9 cellular contexts compared by ENCODE assay signal in genomic region chrX:131747173-131747572, GRCh38.
A peak's percentile ranks its signal among the peaks of the same experiment; 100 is the strongest.
DNase-seq lines count a peak whose midpoint lies in the region; ATAC-seq and TF ChIP-seq lines count a peak whose summit lies in the region.
"Had no signal": no experiment of that assay in that cellular context is flagged by ENCODE, and none has a peak within 500 bp of the region (broad histone marks: within the 10 kb centered on the region; RNA-seq: fewer than 3 reads in every experiment).

No MANE protein-coding gene starts in this region.

- no peaks in the 10 kb centered on the region for H3K27me3 Mint-ChIP-seq in activated naive CD4-positive, alpha-beta T cell treated with anti-CD3 and anti-CD28 coated beads, Interleukin-2, amount 10 ng/mL, durations not matched to agents 7 days and 5 days
- H3K27me3 Mint-ChIP-seq: activated naive CD8-positive, alpha-beta T cell had no signal

- H3K4me1 ChIP-seq in subcutaneous abdominal adipose tissue (ENCODE audit: control insufficient read depth in 5 of 5, insufficient read depth in 5 of 5, low read length in 5 of 5): peaks cover 0 to 18% (median 11%) of the 10 kb centered on the region in 5 donors

- H3K4me3 ChIP-seq in subcutaneous abdominal adipose tissue (ENCODE audit: low read depth in 1 of 5, low read length in 5 of 5): peak overlapping the region; percentile 63 to 83 (median 75)

- peak; percentile 51 for TF ChIP-seq CTCF in AG09319 (IDR thresholded peaks at IDR 0.05; ENCODE audit: low read depth, low read length)

- CTCF ChIA-PET in activated naive CD4-positive, alpha-beta T cell treated with anti-CD3 and anti-CD28 coated beads, Interleukin-2, amount 10 ng/mL, durations not matched to agents 7 days and 5 days (lab: Charles Lee): no interaction called here

- no peaks in the 10 kb centered on the region for H3K36me3 ChIP-seq in subcutaneous abdominal adipose tissue (ENCODE audit: control insufficient read depth in 5 of 5, insufficient read depth in 5 of 5, low read length in 5 of 5)

- H3K27ac ChIP-seq in subcutaneous abdominal adipose tissue (ENCODE audit: low read depth, low read length): peak overlapping the region; percentile 42

- peaks cover 2% of the 10 kb centered on the region for H3K9me3 Mint-ChIP-seq in activated naive CD4-positive, alpha-beta T cell treated with anti-CD3 and anti-CD28 coated beads, Interleukin-2, amount 10 ng/mL, durations not matched to agents 7 days and 5 days

- DNase-seq in AG09319 (ENCODE audit: extremely low read depth, low read depth): peak; percentile 88
- peak; percentile 89 for DNase-seq in NCI-H345 (lab: John Stamatoyannopoulos, UW)
- DNase-seq in effector CD4-positive, alpha-beta T cell: peak; percentile 60
- no peak for DNase-seq in activated naive CD4-positive, alpha-beta T cell treated with anti-CD3 and anti-CD28 coated beads, Interleukin-2, amount 10 ng/mL, durations not matched to agents 7 days and 5 days
- no peak for DNase-seq in effector CD8-positive, alpha-beta T cell (lab: John Stamatoyannopoulos, UW)

- no peak overlapping the region for H3K4me3 Mint-ChIP-seq in activated naive CD4-positive, alpha-beta T cell treated with anti-CD3 and anti-CD28 coated beads, Interleukin-2, amount 10 ng/mL, durations not matched to agents 7 days and 5 days
- H3K4me3 Mint-ChIP-seq: activated naive CD8-positive, alpha-beta T cell had no signal

- H3K9me3 ChIP-seq in subcutaneous abdominal adipose tissue (ENCODE audit: control insufficient read depth in 5 of 5, low read length in 5 of 5): no peaks in the 10 kb centered on the region

- H3K4me1 Mint-ChIP-seq in activated naive CD4-positive, alpha-beta T cell treated with anti-CD3 and anti-CD28 coated beads, Interleukin-2, amount 10 ng/mL, durations not matched to agents 7 days and 5 days: no peaks in the 10 kb centered on the region

- ATAC-seq in GM19395 (IDR thresholded peaks at IDR 0.05; ENCODE audit: unreplicated experiment) (peak; percentile 65), HG02981 (IDR thresholded peaks at IDR 0.05; ENCODE audit: unreplicated experiment) (no peak)

- H3K27me3 ChIP-seq in subcutaneous abdominal adipose tissue (ENCODE audit: control insufficient read depth in 5 of 5, insufficient read depth in 4 of 5, low read length in 5 of 5): no peaks in the 10 kb centered on the region

- H3K36me3 Mint-ChIP-seq in activated naive CD4-positive, alpha-beta T cell treated with anti-CD3 and anti-CD28 coated beads, Interleukin-2, amount 10 ng/mL, durations not matched to agents 7 days and 5 days: peaks cover 35% of the 10 kb centered on the region
- H3K36me3 Mint-ChIP-seq: activated naive CD8-positive, alpha-beta T cell had no signal

- no peak overlapping the region for H3K27ac Mint-ChIP-seq in activated naive CD4-positive, alpha-beta T cell treated with anti-CD3 and anti-CD28 coated beads, Interleukin-2, amount 10 ng/mL, durations not matched to agents 7 days and 5 days
- H3K27ac Mint-ChIP-seq: activated naive CD8-positive, alpha-beta T cell had no signal

- peak overlapping the region in 2 of 5 donors; percentile 1 to 68 for H3K9ac ChIP-seq in subcutaneous abdominal adipose tissue (ENCODE audit: low read length in 5 of 5)

Comparison
In these comparisons a context has a peak if more than half of its experiments do, and no peak if none do; other contexts are left out.
1. DNase-seq: peak in AG09319 (single experiment), NCI-H345 (single experiment) and effector CD4-positive, alpha-beta T cell (single experiment); none in activated naive CD4-positive, alpha-beta T cell treated with anti-CD3 and anti-CD28 coated beads, Interleukin-2, amount 10 ng/mL, durations not matched to agents 7 days and 5 days (single experiment) and effector CD8-positive, alpha-beta T cell (single experiment).